9 cellular contexts compared by ENCODE assay signal in the genomic region with DNA sequence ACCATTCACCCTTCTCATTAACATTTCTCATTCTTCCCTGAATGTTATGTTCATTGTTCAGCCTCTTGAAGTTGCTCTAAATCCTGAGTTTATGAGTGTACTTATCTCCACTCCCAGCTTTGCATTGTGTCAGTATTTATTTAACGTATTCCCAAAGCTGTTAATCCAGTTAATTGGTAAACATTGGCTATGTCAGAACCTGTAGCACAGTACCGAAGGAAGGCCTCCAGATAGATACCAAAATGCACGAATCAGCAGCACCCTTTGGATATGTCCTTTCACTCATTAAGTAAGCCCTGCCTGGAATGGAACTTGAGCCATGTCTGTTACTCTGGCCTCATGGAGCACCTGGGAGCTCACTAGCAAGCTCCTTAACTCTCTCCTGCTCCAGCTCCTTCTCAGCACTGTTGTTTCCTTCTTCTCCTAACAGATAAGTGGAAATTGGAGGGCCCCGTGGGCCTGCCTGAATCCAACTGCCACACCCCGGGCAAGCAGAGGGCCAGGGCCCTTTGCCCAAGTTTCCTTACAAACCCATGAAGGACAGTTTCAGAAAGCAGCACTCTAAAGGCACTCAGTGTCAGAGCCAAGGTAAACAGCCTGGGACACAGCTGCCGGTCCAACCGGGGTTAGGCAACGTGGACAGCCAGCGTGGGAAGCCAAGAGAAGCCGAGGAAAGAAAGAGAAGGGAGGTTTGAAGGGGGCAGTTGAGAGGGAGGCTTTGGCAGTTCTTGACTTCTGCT.
DNase-seq lines count a peak whose midpoint lies in the region; ATAC-seq and TF ChIP-seq lines count a peak whose summit lies in the region.
"Had no signal": no experiment of that assay in that cellular context is flagged by ENCODE, and none has a peak within 500 bp of the region (broad histone marks: within the 10 kb centered on the region; RNA-seq: fewer than 3 reads in every experiment).

No MANE protein-coding gene starts in this region.

- no peak overlapping the region for H3K4me3 Mint-ChIP-seq in glutamatergic neuron (ENCODE audit: unreplicated experiment)
- H3K4me3 Mint-ChIP-seq in activated T-cell treated with anti-CD3 and anti-CD28 coated beads, Interleukin-2, amount 50 U/mL, for 72 hours: no peak overlapping the region
- H3K4me3 Mint-ChIP-seq: activated CD4-positive, alpha-beta T cell treated with anti-CD3 and anti-CD28 coated beads for 36 hours had no signal

- no peaks in the 10 kb centered on the region for H3K9me3 Mint-ChIP-seq in glutamatergic neuron (ENCODE audit: unreplicated experiment)
- no peaks in the 10 kb centered on the region for H3K9me3 Mint-ChIP-seq in activated T-cell treated with anti-CD3 and anti-CD28 coated beads, Interleukin-2, amount 50 U/mL, for 72 hours

- H3K27me3 Mint-ChIP-seq in glutamatergic neuron (ENCODE audit: unreplicated experiment): peaks cover 4% of the 10 kb centered on the region
- peaks cover 12% of the 10 kb centered on the region for H3K27me3 Mint-ChIP-seq in activated T-cell treated with anti-CD3 and anti-CD28 coated beads, Interleukin-2, amount 50 U/mL, for 72 hours (ENCODE audit: low read depth)

- no peaks in the 10 kb centered on the region for H3K9me3 ChIP-seq in right cardiac atrium (ENCODE audit: control insufficient read depth, low read length)

- peaks cover 14% of the 10 kb centered on the region for H3K4me1 Mint-ChIP-seq in glutamatergic neuron (ENCODE audit: low read depth, unreplicated experiment)
- H3K4me1 Mint-ChIP-seq in activated T-cell treated with anti-CD3 and anti-CD28 coated beads, Interleukin-2, amount 50 U/mL, for 72 hours (ENCODE audit: low read depth): no peaks in the 10 kb centered on the region
- H3K4me1 Mint-ChIP-seq: activated CD4-positive, alpha-beta T cell treated with anti-CD3 and anti-CD28 coated beads for 36 hours had no signal

- WGBS in right cardiac atrium: 61% methylated on average over 10 of the region's 10 CpGs

- peak; percentile 96 for ATAC-seq in right cardiac atrium
- no peak for ATAC-seq in HG03159 (IDR thresholded peaks at IDR 0.05; ENCODE audit: unreplicated experiment)
- ATAC-seq in activated T-cell treated with anti-CD3 and anti-CD28 coated beads, Interleukin-2, amount 50 U/mL, for 72 hours (replicated peaks in 1 of 2): no peak
- ATAC-seq: activated CD4-positive, alpha-beta T cell treated with anti-CD3 and anti-CD28 coated beads for 36 hours had no signal

- H3K4me1 ChIP-seq in right cardiac atrium (ENCODE audit: control insufficient read depth, insufficient read depth, low read length): peaks cover 6% of the 10 kb centered on the region

- peaks cover 5% of the 10 kb centered on the region for H3K36me3 Mint-ChIP-seq in glutamatergic neuron (ENCODE audit: unreplicated experiment)
- H3K36me3 Mint-ChIP-seq in activated T-cell treated with anti-CD3 and anti-CD28 coated beads, Interleukin-2, amount 50 U/mL, for 72 hours (ENCODE audit: insufficient read depth in 2 of 2): no peaks in the 10 kb centered on the region

- H3K4me3 ChIP-seq in right cardiac atrium (ENCODE audit: low read length): no peak overlapping the region

- no peaks in the 10 kb centered on the region for H3K27me3 ChIP-seq in right cardiac atrium (ENCODE audit: control insufficient read depth, insufficient read depth)

- intact Hi-C loops in right cardiac atrium (cut with DNase I): no loop called here

- TF ChIP-seq CTCF in VCaP (conservative IDR thresholded peaks at IDR 0.05) (no peak), glutamatergic neuron (IDR thresholded peaks at IDR 0.05; ENCODE audit: partially characterized antibody, unreplicated experiment) (no peak)

- H3K27ac Mint-ChIP-seq in glutamatergic neuron (ENCODE audit: unreplicated experiment): no peak overlapping the region
- H3K27ac Mint-ChIP-seq in activated T-cell treated with anti-CD3 and anti-CD28 coated beads, Interleukin-2, amount 50 U/mL, for 72 hours: no peak overlapping the region
- H3K27ac Mint-ChIP-seq: activated CD4-positive, alpha-beta T cell treated with anti-CD3 and anti-CD28 coated beads for 36 hours had no signal

- DNase-seq in NCI-H1092 treated with DMSO at 0.1 percent for 48 hours (lab: John Stamatoyannopoulos, UW): peak; percentile 58
- DNase-seq in right cardiac atrium: peak; percentile 84 to 94 (median 89)
- DNase-seq in glutamatergic neuron: no peak
- DNase-seq in HEK293T (ENCODE audit: extremely low spot score): no peak
- no peak for DNase-seq in activated T-cell treated with anti-CD3 and anti-CD28 coated beads, Interleukin-2, amount 50 U/mL, for 72 hours
- DNase-seq: activated CD4-positive, alpha-beta T cell treated with anti-CD3 and anti-CD28 coated beads for 36 hours had no signal

- CTCF ChIA-PET in HEK293T (lab: Yijun Ruan, JAX): no interaction called here

- H3K27ac ChIP-seq in VCaP: peak overlapping the region; percentile 93
- peak overlapping the region; percentile 65 for H3K27ac ChIP-seq in right cardiac atrium (ENCODE audit: low read length)
- peak overlapping the region; percentile 69 for H3K27ac ChIP-seq in temporal lobe (ENCODE audit: low read depth, low read length)

- POLR2A ChIA-PET in HEK293T (lab: Yijun Ruan, JAX): no interaction called here

TF ChIP-seq in HEK293T, 16 proteins besides CTCF, POLR2A, EP300 and RAD21:
- TF ChIP-seq ZNF384 (IDR thresholded peaks at IDR 0.05) (no peak), CTBP1 (IDR thresholded peaks at IDR 0.05; ENCODE audit: borderline replicate concordance) (no peak), TARDBP (IDR thresholded peaks at IDR 0.05) (no peak), FOXA1 (IDR thresholded peaks at IDR 0.05) (no peak), SUZ12 (IDR thresholded peaks at IDR 0.05) (no peak), NFRKB (IDR thresholded peaks at IDR 0.05) (no peak), FOXM1 (IDR thresholded peaks at IDR 0.05; ENCODE audit: borderline replicate concordance) (no peak), ELF4 (IDR thresholded peaks at IDR 0.05) (no peak), HDGF (IDR thresholded peaks at IDR 0.05; ENCODE audit: borderline replicate concordance) (no peak)

Comparison
In these comparisons a context has a peak if more than half of its experiments do, and no peak if none do; other contexts are left out.
1. DNase-seq: peak in NCI-H1092 treated with DMSO at 0.1 percent for 48 hours (single experiment) and right cardiac atrium (3 of 3); none in glutamatergic neuron (single experiment), HEK293T (single experiment) and activated T-cell treated with anti-CD3 and anti-CD28 coated beads, Interleukin-2, amount 50 U/mL, for 72 hours (0 of 2).
2. ATAC-seq: peak in right cardiac atrium (2 of 2); none in HG03159 (single experiment) and activated T-cell treated with anti-CD3 and anti-CD28 coated beads, Interleukin-2, amount 50 U/mL, for 72 hours (0 of 2).
3. Peak in every context shown above with its lines, with median percentiles within 50 percentile points of each other: H3K27ac ChIP-seq.